Comparison of ENCODE assay signal across 2 cellular contexts in the genomic region with DNA sequence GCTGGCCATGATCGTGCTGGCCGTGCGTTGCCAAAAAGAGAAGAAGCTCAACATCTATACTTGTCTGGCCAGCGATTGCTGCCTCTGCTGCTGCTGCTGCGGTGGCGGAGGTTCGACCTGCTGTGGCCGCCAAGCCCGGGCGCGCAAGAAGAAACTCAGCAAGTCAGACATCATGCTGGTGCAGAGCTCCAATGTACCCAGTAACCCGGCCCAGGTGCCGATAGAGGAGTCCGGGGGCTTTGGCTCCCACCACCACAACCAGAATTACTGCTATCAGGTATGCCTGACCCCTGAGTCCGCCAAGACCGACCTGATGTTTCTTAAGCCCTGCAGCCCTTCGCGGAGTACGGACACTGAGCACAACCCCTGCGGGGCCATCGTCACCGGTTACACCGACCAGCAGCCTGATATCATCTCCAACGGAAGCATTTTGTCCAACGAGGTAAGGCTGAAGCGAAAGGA.
TF ChIP-seq lines count a peak whose summit lies in the region.

No MANE protein-coding gene starts in this region.

TF ChIP-seq in HEK293, 187 proteins besides CTCF, POLR2A, EP300 and RAD21:
- TF ChIP-seq ZNF623 (tag by site-specific recombination; IDR thresholded peaks at IDR 0.05) (no peak), ZNF785 (tag by site-specific recombination; IDR thresholded peaks at IDR 0.05) (no peak), ZBTB8A (tag by site-specific recombination; IDR thresholded peaks at IDR 0.05) (no peak), ZNF843 (tag by site-specific recombination; IDR thresholded peaks at IDR 0.05) (no peak), KLF16 (tag by site-specific recombination; IDR thresholded peaks at IDR 0.05) (no peak), ZNF274 (IDR thresholded peaks at IDR 0.05; ENCODE audit: low read length) (no peak), ZNF274 (tag by site-specific recombination; IDR thresholded peaks at IDR 0.05; ENCODE audit: borderline replicate concordance) (no peak), ZNF48 (tag by site-specific recombination; IDR thresholded peaks at IDR 0.05) (no peak), BCL11B (tag by site-specific recombination; IDR thresholded peaks at IDR 0.05; ENCODE audit: low read depth) (no peak)
TF ChIP-seq in HEK293: peak in this region for 0.

TF ChIP-seq in HepG2, 621 proteins besides CTCF, POLR2A, EP300 and RAD21 (continued from another document):
- no peak for TF ChIP-seq TOPORS (CRISPR knock-in tag; IDR thresholded peaks at IDR 0.05)
- TF ChIP-seq, protein P1, sequence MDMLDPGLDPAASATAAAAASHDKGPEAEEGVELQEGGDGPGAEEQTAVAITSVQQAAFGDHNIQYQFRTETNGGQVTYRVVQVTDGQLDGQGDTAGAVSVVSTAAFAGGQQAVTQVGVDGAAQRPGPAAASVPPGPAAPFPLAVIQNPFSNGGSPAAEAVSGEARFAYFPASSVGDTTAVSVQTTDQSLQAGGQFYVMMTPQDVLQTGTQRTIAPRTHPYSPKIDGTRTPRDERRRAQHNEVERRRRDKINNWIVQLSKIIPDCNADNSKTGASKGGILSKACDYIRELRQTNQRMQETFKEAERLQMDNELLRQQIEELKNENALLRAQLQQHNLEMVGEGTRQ (IDR thresholded peaks at IDR 0.05; ENCODE audit: low read depth, low read length), result no peak
- TF ChIP-seq, protein P1 (CRISPR knock-in tag; IDR thresholded peaks at IDR 0.05; ENCODE audit: borderline replicate concordance), result no peak
- TF ChIP-seq MTF1 (CRISPR knock-in tag; IDR thresholded peaks at IDR 0.05), result no peak
- no peak for TF ChIP-seq ZNF674 (CRISPR knock-in tag; IDR thresholded peaks at IDR 0.05; ENCODE audit: low read depth)
- TF ChIP-seq TCF7L2 (IDR thresholded peaks at IDR 0.05; ENCODE audit: low read depth, low read length), result no peak
- TF ChIP-seq, protein P2, sequence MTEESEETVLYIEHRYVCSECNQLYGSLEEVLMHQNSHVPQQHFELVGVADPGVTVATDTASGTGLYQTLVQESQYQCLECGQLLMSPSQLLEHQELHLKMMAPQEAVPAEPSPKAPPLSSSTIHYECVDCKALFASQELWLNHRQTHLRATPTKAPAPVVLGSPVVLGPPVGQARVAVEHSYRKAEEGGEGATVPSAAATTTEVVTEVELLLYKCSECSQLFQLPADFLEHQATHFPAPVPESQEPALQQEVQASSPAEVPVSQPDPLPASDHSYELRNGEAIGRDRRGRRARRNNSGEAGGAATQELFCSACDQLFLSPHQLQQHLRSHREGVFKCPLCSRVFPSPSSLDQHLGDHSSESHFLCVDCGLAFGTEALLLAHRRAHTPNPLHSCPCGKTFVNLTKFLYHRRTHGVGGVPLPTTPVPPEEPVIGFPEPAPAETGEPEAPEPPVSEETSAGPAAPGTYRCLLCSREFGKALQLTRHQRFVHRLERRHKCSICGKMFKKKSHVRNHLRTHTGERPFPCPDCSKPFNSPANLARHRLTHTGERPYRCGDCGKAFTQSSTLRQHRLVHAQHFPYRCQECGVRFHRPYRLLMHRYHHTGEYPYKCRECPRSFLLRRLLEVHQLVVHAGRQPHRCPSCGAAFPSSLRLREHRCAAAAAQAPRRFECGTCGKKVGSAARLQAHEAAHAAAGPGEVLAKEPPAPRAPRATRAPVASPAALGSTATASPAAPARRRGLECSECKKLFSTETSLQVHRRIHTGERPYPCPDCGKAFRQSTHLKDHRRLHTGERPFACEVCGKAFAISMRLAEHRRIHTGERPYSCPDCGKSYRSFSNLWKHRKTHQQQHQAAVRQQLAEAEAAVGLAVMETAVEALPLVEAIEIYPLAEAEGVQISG (CRISPR knock-in tag; IDR thresholded peaks at IDR 0.05), result no peak
- no peak for TF ChIP-seq ZNF180 (CRISPR knock-in tag; IDR thresholded peaks at IDR 0.05; ENCODE audit: borderline replicate concordance, low read depth)
- TF ChIP-seq ZNF256 (CRISPR knock-in tag; conservative IDR thresholded peaks at IDR 0.05), result no peak
- TF ChIP-seq, protein P3, sequence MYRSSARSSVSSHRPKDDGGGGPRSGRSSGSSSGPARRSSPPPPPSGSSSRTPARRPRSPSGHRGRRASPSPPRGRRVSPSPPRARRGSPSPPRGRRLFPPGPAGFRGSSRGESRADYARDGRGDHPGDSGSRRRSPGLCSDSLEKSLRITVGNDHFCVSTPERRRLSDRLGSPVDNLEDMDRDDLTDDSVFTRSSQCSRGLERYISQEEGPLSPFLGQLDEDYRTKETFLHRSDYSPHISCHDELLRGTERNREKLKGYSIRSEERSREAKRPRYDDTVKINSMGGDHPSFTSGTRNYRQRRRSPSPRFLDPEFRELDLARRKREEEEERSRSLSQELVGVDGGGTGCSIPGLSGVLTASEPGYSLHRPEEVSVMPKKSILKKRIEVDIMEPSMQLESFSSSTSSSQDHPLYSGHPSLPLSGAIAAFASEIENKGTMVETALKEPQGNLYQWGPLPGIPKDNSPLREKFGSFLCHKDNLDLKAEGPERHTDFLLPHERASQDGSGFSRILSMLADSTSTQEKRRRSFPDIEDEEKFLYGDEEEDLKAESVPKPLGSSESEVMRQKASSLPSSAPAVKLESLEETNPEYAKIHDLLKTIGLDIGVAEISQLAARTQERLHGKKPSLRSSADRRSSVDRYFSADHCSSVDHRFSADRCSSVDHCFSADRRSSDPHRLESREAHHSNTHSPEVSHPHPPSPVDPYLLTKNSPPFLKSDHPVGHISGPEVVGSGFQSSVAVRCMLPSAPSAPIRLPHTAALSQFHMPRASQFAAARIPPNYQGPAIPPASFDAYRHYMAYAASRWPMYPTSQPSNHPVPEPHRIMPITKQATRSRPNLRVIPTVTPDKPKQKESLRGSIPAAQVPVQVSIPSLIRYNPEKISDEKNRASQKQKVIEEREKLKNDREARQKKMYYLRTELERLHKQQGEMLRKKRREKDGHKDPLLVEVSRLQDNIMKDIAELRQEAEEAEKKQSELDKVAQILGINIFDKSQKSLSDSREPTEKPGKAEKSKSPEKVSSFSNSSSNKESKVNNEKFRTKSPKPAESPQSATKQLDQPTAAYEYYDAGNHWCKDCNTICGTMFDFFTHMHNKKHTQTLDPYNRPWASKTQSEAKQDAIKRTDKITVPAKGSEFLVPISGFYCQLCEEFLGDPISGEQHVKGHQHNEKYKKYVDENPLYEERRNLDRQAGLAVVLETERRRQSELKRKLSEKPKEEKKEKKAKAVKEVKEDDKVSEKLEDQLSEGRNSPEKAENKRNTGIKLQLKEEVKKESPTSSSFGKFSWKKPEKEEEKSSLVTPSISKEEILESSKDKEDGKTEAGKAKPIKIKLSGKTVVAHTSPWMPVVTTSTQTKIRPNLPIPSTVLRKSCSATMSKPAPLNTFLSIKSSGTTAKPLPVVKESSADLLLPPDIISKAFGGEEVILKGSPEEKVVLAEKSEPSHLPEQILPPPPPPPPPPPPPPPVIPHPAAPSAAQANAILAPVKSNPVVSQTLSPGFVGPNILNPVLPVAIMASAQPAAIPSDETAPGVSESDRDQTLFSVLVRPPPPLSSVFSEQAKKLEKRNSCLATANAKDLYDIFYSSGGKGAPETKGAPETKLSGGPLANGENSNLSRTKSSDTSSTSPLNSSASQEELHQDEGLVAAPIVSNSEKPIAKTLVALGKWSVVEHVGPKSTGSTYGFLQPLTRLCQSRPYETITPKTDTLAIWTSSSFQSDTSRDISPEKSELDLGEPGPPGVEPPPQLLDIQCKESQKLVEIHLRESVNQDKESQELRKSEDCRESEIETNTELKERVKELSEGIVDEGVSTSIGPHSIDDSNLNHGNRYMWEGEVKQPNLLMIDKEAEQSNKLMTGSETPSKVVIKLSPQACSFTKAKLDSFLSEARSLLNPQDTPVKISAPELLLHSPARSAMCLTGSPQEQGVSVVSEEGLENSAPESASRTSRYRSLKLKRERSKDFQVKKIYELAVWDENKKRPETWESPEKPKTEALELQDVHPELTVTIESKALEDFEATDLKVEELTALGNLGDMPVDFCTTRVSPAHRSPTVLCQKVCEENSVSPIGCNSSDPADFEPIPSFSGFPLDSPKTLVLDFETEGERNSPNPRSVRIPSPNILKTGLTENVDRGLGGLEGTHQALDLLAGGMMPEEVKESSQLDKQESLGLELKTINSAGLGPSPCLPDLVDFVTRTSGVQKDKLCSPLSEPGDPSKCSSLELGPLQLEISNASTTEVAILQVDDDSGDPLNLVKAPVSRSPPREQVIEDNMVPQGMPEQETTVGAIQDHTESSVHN (CRISPR knock-in tag; IDR thresholded peaks at IDR 0.05), result no peak
- TF ChIP-seq ZNF205 (CRISPR knock-in tag; IDR thresholded peaks at IDR 0.05), result no peak
- TF ChIP-seq HDAC6 (IDR thresholded peaks at IDR 0.05; ENCODE audit: low read depth, low read length), result no peak
- no peak for TF ChIP-seq RBAK (CRISPR knock-in tag; IDR thresholded peaks at IDR 0.05)
- TF ChIP-seq ZNF383 (CRISPR knock-in tag; IDR thresholded peaks at IDR 0.05; ENCODE audit: borderline replicate concordance), result no peak
- TF ChIP-seq, protein P4, sequence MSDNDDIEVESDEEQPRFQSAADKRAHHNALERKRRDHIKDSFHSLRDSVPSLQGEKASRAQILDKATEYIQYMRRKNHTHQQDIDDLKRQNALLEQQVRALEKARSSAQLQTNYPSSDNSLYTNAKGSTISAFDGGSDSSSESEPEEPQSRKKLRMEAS (IDR thresholded peaks at IDR 0.05), result no peak
